18 cellular contexts compared by ENCODE assay signal in the genomic region with DNA sequence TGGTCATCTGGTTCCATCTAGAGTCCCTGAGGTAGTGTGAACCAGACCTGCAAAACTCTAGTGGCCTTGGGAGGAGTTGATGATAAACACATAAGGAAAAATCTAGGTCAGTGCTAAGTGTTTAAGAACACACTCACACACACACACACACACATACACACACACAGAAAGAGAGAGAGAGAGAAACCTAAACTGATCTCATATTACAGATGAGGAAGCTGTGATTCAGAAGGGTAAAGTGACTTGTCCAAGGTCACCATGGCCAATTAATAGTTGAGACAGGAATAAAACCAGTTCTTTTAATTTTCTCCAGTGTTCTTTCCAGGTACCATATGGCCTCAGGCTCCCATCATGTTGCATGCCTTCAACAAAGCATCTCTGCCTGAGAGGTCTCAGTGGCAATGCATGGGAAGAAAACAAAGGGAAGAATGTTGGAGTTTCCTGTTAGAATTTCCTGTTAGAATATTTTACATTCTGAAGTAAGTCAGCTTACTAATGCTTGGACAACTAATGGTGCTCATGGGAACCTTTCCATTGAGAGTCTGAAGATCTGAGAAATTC.
DNase-seq lines count a peak whose midpoint lies in the region; ATAC-seq, FAIRE-seq and TF ChIP-seq lines count a peak whose summit lies in the region.
"Had no signal": no experiment of that assay in that cellular context is flagged by ENCODE, and none has a peak within 500 bp of the region (broad histone marks: within the 10 kb centered on the region; RNA-seq: fewer than 3 reads in every experiment).

No MANE protein-coding gene starts in this region.

- no peak overlapping the region for H3K4me3 ChIP-seq in AG09309 (ENCODE audit: control insufficient read depth, low read depth, low read length)
- no peak overlapping the region for H3K4me3 ChIP-seq in bronchial epithelial cell (ENCODE audit: low read depth, low read length)
- H3K4me3 ChIP-seq: heart right ventricle, spleen had no signal

- no peaks in the 10 kb centered on the region for H3K36me3 ChIP-seq in bronchial epithelial cell (ENCODE audit: control insufficient read depth, insufficient read depth, low read length)
- H3K36me3 ChIP-seq: heart right ventricle, spleen had no signal

- TF ChIP-seq CTCF in AG09309 (IDR thresholded peaks at IDR 0.05; ENCODE audit: control insufficient read depth, insufficient read depth, low read depth, low read length, missing control alignments) (peak; percentile 2), bronchial epithelial cell (IDR thresholded peaks at IDR 0.05; ENCODE audit: insufficient read depth, low read length, severe bottlenecking) (no peak)

- intact Hi-C loops in Right ventricle myocardium inferior (cut with DNase I), result no loop called here

- FAIRE-seq in bronchial epithelial cell (lab: Jason Lieb, UNC), result no peak
- FAIRE-seq: D721Med, GM18507 had no signal

- DNase-seq in AG09309 (ENCODE audit: low read depth), result no peak
- peak; percentile 68 for DNase-seq in LHCN-M2 (ENCODE audit: low read depth)
- peak; percentile 56 for DNase-seq in bronchial epithelial cell (ENCODE audit: low read depth)
- DNase-seq in iris pigment epithelial cell (ENCODE audit: low read depth), result peak; percentile 85
- DNase-seq in central memory CD4-positive, alpha-beta T cell, result no peak
- DNase-seq in Right ventricle myocardium inferior (ENCODE audit: missing footprints), result no peak
- DNase-seq: activated CD4-positive, alpha-beta T cell treated with anti-CD3 and anti-CD28 coated beads, Interleukin-2, amount 50 U/mL, for 4 hours; activated naive CD8-positive, alpha-beta T cell treated with anti-CD3 and anti-CD28 coated beads, Interleukin-2, amount 50 U/mL, for 24 hours; cerebellar nuclear complex; heart right ventricle; NCI-H1694 treated with DMSO at 0.1 percent for 48 hours; posterior cingulate gyrus; spleen; stimulated activated naive CD4-positive, alpha-beta T cell had no signal

- no peaks in the 10 kb centered on the region for H3K27me3 ChIP-seq in bronchial epithelial cell (ENCODE audit: control insufficient read depth, insufficient read depth, low read length)
- H3K27me3 ChIP-seq: heart right ventricle had no signal

- ATAC-seq in HG02763 (IDR thresholded peaks at IDR 0.05; ENCODE audit: unreplicated experiment) (no peak), Right ventricle myocardium inferior (no peak), HG02938 (IDR thresholded peaks at IDR 0.05; ENCODE audit: unreplicated experiment) (no peak)
- ATAC-seq: activated naive CD8-positive, alpha-beta T cell treated with anti-CD3 and anti-CD28 coated beads, Interleukin-2, amount 50 U/mL, for 24 hours; heart right ventricle had no signal

Comparison
In these comparisons a context has a peak if more than half of its experiments do, and no peak if none do; other contexts are left out.
1. DNase-seq: peak in LHCN-M2 (single experiment), bronchial epithelial cell (single experiment) and iris pigment epithelial cell (single experiment); none in AG09309 (single experiment), central memory CD4-positive, alpha-beta T cell (single experiment) and Right ventricle myocardium inferior (single experiment).